ENCODE assay signal across 8 cellular contexts in the genomic region with DNA sequence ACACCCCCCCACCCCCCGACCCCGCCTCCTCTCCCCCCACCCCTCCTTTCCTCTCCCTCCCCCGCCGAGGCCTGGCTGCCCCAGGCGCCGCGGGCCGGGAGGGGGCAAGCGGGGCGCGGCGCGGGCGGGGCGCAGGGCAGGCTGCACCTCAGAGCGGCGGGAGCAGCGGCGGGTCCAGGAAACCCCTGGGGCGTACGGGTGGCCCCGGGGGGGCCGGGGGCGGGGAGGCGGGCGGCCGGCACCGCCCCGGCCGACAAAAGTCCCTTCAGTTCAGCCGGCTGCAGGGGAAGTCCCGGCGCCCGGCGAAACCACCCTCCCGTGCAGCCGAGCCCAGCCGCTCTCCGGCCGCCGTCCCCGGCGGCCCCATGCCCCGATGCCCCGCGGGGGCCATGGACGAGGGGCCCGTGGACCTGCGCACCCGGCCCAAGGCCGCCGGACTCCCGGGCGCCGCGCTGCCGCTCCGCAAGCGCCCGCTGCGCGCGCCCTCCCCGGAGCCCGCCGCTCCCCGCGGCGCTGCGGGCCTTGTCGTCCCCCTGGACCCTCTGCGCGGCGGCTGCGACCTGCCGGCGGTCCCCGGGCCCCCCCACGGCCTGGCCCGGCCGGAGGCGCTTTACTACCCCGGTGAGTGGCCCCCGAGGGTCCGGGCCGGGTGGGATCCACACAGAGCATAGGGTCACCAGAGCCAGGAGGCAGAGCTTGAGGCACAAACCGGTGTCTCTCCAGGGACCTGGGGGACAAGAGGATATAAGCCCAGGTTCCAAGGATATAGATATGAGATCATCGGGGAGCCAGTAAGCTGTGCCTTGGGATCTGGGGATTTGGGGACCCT. TPM values are rescaled to one million over a fixed set of nuclear protein-coding genes. Genes with fewer than 3 reads are reported as not detected.
A peak's percentile ranks its signal among the peaks of the same experiment; 100 is the strongest.
DNase-seq lines count a peak whose midpoint lies in the region; ATAC-seq, FAIRE-seq and TF ChIP-seq lines count a peak whose summit lies in the region.

A gene with protein sequence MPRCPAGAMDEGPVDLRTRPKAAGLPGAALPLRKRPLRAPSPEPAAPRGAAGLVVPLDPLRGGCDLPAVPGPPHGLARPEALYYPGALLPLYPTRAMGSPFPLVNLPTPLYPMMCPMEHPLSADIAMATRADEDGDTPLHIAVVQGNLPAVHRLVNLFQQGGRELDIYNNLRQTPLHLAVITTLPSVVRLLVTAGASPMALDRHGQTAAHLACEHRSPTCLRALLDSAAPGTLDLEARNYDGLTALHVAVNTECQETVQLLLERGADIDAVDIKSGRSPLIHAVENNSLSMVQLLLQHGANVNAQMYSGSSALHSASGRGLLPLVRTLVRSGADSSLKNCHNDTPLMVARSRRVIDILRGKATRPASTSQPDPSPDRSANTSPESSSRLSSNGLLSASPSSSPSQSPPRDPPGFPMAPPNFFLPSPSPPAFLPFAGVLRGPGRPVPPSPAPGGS (plus strand): TSS at position 283 of the 829 bp plus-strand sequence. CDS start 83 bp downstream, at position 366.

- peak within 1 kb of the TSS; percentile 93 for H2AFZ ChIP-seq in MM.1S (ENCODE audit: low read length)
- H2AFZ ChIP-seq in endothelial cell of umbilical vein (ENCODE audit: low read depth, low read length): peak within 1 kb of the TSS; percentile 34

- H3K79me2 ChIP-seq in MM.1S (ENCODE audit: low read length) (peaks cover 28% of the 10 kb centered on the region), endothelial cell of umbilical vein (ENCODE audit: control insufficient read depth, insufficient read depth, low read length) (peaks cover 23% of the 10 kb centered on the region)

- H3K36me3 Mint-ChIP-seq in stimulated activated naive CD8-positive, alpha-beta T cell treated with anti-CD3 and anti-CD28 coated beads, Interleukin-15, Interleukin-2, amounts not matched to agents 100 ng/mL and 50 ng/mL, for 24 hours (ENCODE audit: low read depth): peaks cover 25% of the 10 kb centered on the region

- POLR2A ChIA-PET in activated CD8-positive, alpha-beta memory T cell treated with anti-CD3 and anti-CD28 coated beads for 36 hours (lab: Charles Lee): no interaction called here
- POLR2A ChIA-PET in endothelial cell of umbilical vein (lab: Charles Lee): no interaction called here

- H3K9me3 ChIP-seq in MM.1S (replicated peaks; ENCODE audit: insufficient read depth, low read length) (no peaks in the 10 kb centered on the region), endothelial cell of umbilical vein (replicated peaks; ENCODE audit: control insufficient read depth, insufficient read depth, low read length) (no peaks in the 10 kb centered on the region), muscle layer of colon (ENCODE audit: low read length) (no peaks in the 10 kb centered on the region)

- DNase-seq in AG10803 (ENCODE audit: low read depth) (peak; percentile 75), MM.1S (peak; percentile 86), endothelial cell of umbilical vein (ENCODE audit: low read depth, low spot score) (peak; percentile 40), NCI-H2029 (lab: John Stamatoyannopoulos, UW) (no peak)

- intact Hi-C loops in endothelial cell of umbilical vein (cut with micrococcal nuclease): loop anchor here (2.0 kb wide), 1 partner anchor 24 kb away; no protein-coding TSS in a partner anchor

- H3K27me3 Mint-ChIP-seq in stimulated activated naive CD8-positive, alpha-beta T cell treated with anti-CD3 and anti-CD28 coated beads, Interleukin-15, Interleukin-2, amounts not matched to agents 100 ng/mL and 50 ng/mL, for 24 hours: peaks cover 4% of the 10 kb centered on the region

- peaks cover 68% of the 10 kb centered on the region for H3K4me1 Mint-ChIP-seq in stimulated activated naive CD8-positive, alpha-beta T cell treated with anti-CD3 and anti-CD28 coated beads, Interleukin-15, Interleukin-2, amounts not matched to agents 100 ng/mL and 50 ng/mL, for 24 hours (ENCODE audit: low read depth)

- H3K27me3 ChIP-seq in MM.1S (replicated peaks; ENCODE audit: insufficient read depth, low read length) (0 out of 2 replicates have a peak, but pooled peaks cover 11% of the 10 kb centered on the region), endothelial cell of umbilical vein (ENCODE audit: control insufficient read depth in 2 of 2, insufficient read depth in 2 of 2, low read length in 2 of 2) (no peaks in the 10 kb centered on the region), muscle layer of colon (ENCODE audit: control insufficient read depth in 1 of 2, insufficient read depth in 2 of 2, low read length in 2 of 2) (no peaks in the 10 kb centered on the region)

- no peaks in the 10 kb centered on the region for H3K9me1 ChIP-seq in endothelial cell of umbilical vein (replicated peaks; ENCODE audit: control insufficient read depth, extremely low read depth, insufficient read depth, low read length)

- H3K36me3 ChIP-seq in MM.1S (replicated peaks; ENCODE audit: insufficient read depth, low read length): no peaks in the 10 kb centered on the region
- peaks cover 0 to 4% of the 10 kb centered on the region in 2 experiments for H3K36me3 ChIP-seq in endothelial cell of umbilical vein (ENCODE audit: control insufficient read depth in 2 of 2, extremely low read depth in 1 of 2, insufficient read depth in 2 of 2, low read length in 2 of 2)
- peaks cover 15% of the 10 kb centered on the region for H3K36me3 ChIP-seq in muscle layer of colon (ENCODE audit: insufficient read depth, low read length)

- H3K27ac Mint-ChIP-seq in stimulated activated naive CD8-positive, alpha-beta T cell treated with anti-CD3 and anti-CD28 coated beads, Interleukin-15, Interleukin-2, amounts not matched to agents 100 ng/mL and 50 ng/mL, for 24 hours: peak within 1 kb of the TSS; percentile 95

- H3K4me3 Mint-ChIP-seq in stimulated activated naive CD8-positive, alpha-beta T cell treated with anti-CD3 and anti-CD28 coated beads, Interleukin-15, Interleukin-2, amounts not matched to agents 100 ng/mL and 50 ng/mL, for 24 hours: peak within 1 kb of the TSS; percentile 91

- H3K4me1 ChIP-seq in MM.1S (ENCODE audit: low read length): peaks cover 41% of the 10 kb centered on the region
- H3K4me1 ChIP-seq in endothelial cell of umbilical vein (ENCODE audit: control insufficient read depth, extremely low read depth, insufficient read depth, low read length): peaks cover 31% of the 10 kb centered on the region
- peaks cover 56% of the 10 kb centered on the region for H3K4me1 ChIP-seq in muscle layer of colon (ENCODE audit: insufficient read depth, low read length)

- CTCF ChIA-PET in activated CD8-positive, alpha-beta memory T cell treated with anti-CD3 and anti-CD28 coated beads for 36 hours (lab: Charles Lee): interaction anchor here (1.4 to 2.0 kb wide), 2 partner anchors 22 to 25 kb away, joined by 6 read pairs; no protein-coding TSS in a partner anchor
- CTCF ChIA-PET in endothelial cell of umbilical vein (lab: Charles Lee): interaction anchor here (0.6 to 3.2 kb wide), 6 partner anchors 9 to 59 kb away, joined by 3 to 22 read pairs (median 8); no protein-coding TSS in a partner anchor

- FAIRE-seq in endothelial cell of umbilical vein (lab: Jason Lieb, UNC): no peak

- ATAC-seq in GM19452 (IDR thresholded peaks at IDR 0.05; ENCODE audit: unreplicated experiment): peak; percentile 24

- peak within 1 kb of the TSS; percentile 86 for H3K9ac ChIP-seq in MM.1S (ENCODE audit: low read length)
- H3K9ac ChIP-seq in endothelial cell of umbilical vein (replicated peaks; ENCODE audit: extremely low read depth, insufficient read depth, low read length): peak within 1 kb of the TSS; percentile 87
- H3K9ac ChIP-seq in muscle layer of colon (ENCODE audit: low read length): peak within 1 kb of the TSS; percentile 95

- H3K9me2 ChIP-seq in MM.1S (replicated peaks; ENCODE audit: insufficient read depth, low read length): no peaks in the 10 kb centered on the region

- peak within 1 kb of the TSS; percentile 100 for H3K4me2 ChIP-seq in MM.1S (ENCODE audit: low read depth, low read length)
- peak within 1 kb of the TSS; percentile 92 for H3K4me2 ChIP-seq in endothelial cell of umbilical vein (ENCODE audit: insufficient read depth, low read length)

- H3K9me3 Mint-ChIP-seq in stimulated activated naive CD8-positive, alpha-beta T cell treated with anti-CD3 and anti-CD28 coated beads, Interleukin-15, Interleukin-2, amounts not matched to agents 100 ng/mL and 50 ng/mL, for 24 hours: no peaks in the 10 kb centered on the region

- no peak for TF ChIP-seq CTCF in AG10803 (conservative IDR thresholded peaks at IDR 0.05; ENCODE audit: low read length)
- no peak for TF ChIP-seq CTCF in MM.1S (IDR thresholded peaks at IDR 0.05; ENCODE audit: low read length)
- TF ChIP-seq CTCF in endothelial cell of umbilical vein (IDR thresholded peaks at IDR 0.05; ENCODE audit: extremely low read depth in 1 of 2, insufficient read depth in 1 of 2, low read depth in 1 of 2, low read length in 2 of 2): no peak

- BruUV-seq in endothelial cell of umbilical vein (replicated peaks; lab: Mats Ljungman, UMichigan): TSS peak; percentile 10

- dilution Hi-C loops in endothelial cell of umbilical vein (cut with MboI; ENCODE audit: extremely low pct_ligation_motif_present, low sequenced_read_pairs): no loop called here

- peak within 1 kb of the TSS; percentile 76 for H3K4me3 ChIP-seq in AG10803 (ENCODE audit: low read length)
- peak within 1 kb of the TSS; percentile 80 for H3K4me3 ChIP-seq in MM.1S (ENCODE audit: low read length)
- peak within 1 kb of the TSS; percentile 63 to 71 (median 66) for H3K4me3 ChIP-seq in endothelial cell of umbilical vein (replicated peaks in 1 of 3; ENCODE audit: insufficient read depth in 1 of 3, low read depth in 1 of 3, low read length in 3 of 3)
- H3K4me3 ChIP-seq in muscle layer of colon (ENCODE audit: low read depth in 1 of 2, low read length in 2 of 2): peak within 1 kb of the TSS; percentile 66 to 71

- TF ChIP-seq POLR2A in endothelial cell of umbilical vein (IDR thresholded peaks at IDR 0.05; ENCODE audit: low read depth, low read length): peak; percentile 72

- H4K20me1 ChIP-seq in MM.1S (ENCODE audit: insufficient read depth, low read length) (no peaks in the 10 kb centered on the region), endothelial cell of umbilical vein (replicated peaks; ENCODE audit: control insufficient read depth, extremely low read depth, insufficient read depth, low read length) (no peaks in the 10 kb centered on the region)

- H3K27ac ChIP-seq in MM.1S (ENCODE audit: low read length) (peak within 1 kb of the TSS; percentile 97), endothelial cell of umbilical vein (ENCODE audit: insufficient read depth, low read depth, low read length) (peak within 1 kb of the TSS; percentile 84), muscle layer of colon (ENCODE audit: low read depth, low read length) (peak within 1 kb of the TSS; percentile 99)

- peaks cover 21% of the 10 kb centered on the region for H3F3A ChIP-seq in MM.1S (ENCODE audit: insufficient read depth, low read length)

RNA-seq across cellular contexts. Expression of the gene that starts here (rescaled TPM):
- 10 to 100 TPM; 29.5 to 32.7 TPM for total RNA-seq in activated CD8-positive, alpha-beta memory T cell treated with anti-CD3 and anti-CD28 coated beads for 36 hours
- total RNA-seq in endothelial cell of umbilical vein: 24.0 and 26.9 TPM in 2 replicates
- polyA plus RNA-seq in endothelial cell of umbilical vein: 11.0 and 15.3 TPM in 2 replicates
- polyA plus RNA-seq in endothelial cell of umbilical vein (2011; cell fraction: cytosol; rRNA removed): 7.2 and 9.0 TPM in 2 replicates
- polyA plus RNA-seq in endothelial cell of umbilical vein (2011; cell fraction: nucleus; rRNA removed): 9.7 and 11.6 TPM in 2 replicates
- polyA plus RNA-seq in endothelial cell of umbilical vein (2012): 10.4 and 17.2 TPM in 2 replicates
- 4.7 and 10.4 TPM in 2 replicates for polyA minus RNA-seq in endothelial cell of umbilical vein
- polyA minus RNA-seq in endothelial cell of umbilical vein (2011; cell fraction: cytosol; rRNA and poly(A)+ RNA removed): 17.0 TPM
- 5.7 and 7.2 TPM in 2 replicates for polyA minus RNA-seq in endothelial cell of umbilical vein (2011; cell fraction: nucleus; rRNA and poly(A)+ RNA removed)
